In the genomic region with DNA sequence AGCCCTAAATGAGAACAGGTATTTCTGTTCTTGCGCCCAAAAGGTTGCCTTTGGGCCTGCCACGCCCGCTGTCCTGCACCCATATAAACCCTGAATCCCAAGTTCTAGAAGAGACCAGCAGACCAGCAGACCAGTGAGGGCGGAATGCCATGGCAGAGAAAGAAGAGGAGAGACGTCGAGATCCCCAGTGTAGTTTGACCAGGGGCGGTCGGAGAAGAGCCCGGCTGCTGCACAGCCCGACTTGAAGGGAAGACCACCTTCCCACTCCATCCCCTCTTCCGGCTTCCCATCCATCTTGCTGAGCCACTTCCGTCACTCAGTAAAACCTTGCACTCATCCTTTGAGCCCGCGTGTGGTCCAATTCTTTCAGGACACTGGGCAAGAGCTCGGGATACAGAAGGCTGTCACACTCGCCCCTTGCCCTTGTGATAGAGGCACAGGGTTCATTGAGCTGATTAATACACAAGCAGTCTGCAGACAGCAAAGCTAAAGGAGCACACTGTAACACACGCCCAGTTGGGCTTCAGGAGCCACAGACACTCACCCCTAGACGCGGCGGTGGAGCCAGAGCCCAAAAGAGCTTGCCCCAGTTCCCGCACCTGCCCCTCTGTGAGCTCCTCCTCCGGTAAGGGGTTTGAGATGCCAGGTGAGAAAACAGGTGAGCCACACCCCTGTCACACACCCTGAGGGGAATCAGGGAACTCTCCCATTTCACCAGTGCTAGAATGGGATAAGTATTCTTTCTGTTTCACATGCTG, we compare ENCODE assay signal across 26 cellular contexts.
"Had no signal": no experiment of that assay in that cellular context is flagged by ENCODE, and none has a peak within 500 bp of the region (broad histone marks: within the 10 kb centered on the region; RNA-seq: fewer than 3 reads in every experiment).

No MANE protein-coding gene starts in this region.

- H3K9ac ChIP-seq: parathyroid adenoma had no signal

- H3K4me1 Mint-ChIP-seq: memory B cell; mesothelial cell of epicardium; naive B cell; neural crest cell; stimulated activated naive CD8-positive, alpha-beta T cell treated with anti-CD3 and anti-CD28 coated beads, Interleukin-15, amount 100 ng/mL, for 72 hours had no signal

- H3K4me3 Mint-ChIP-seq: effector memory CD8-positive, alpha-beta T cell; memory B cell; mesothelial cell of epicardium; naive B cell; natural killer cell treated with Interleukin-12 subunit alpha and Interleukin-12 subunit beta and Interleukin-15 and Interleukin-18, amount 100 ng/mL, for 72 hours; neural crest cell; stimulated activated naive CD8-positive, alpha-beta T cell treated with anti-CD3 and anti-CD28 coated beads, Interleukin-15, amount 100 ng/mL, for 72 hours had no signal

- H3K36me3 ChIP-seq: gastrocnemius medialis, right lobe of liver, suprapubic skin, transverse colon, upper lobe of right lung, uterus had no signal

- DNase-seq: cortex of kidney; effector memory CD8-positive, alpha-beta T cell; foreskin fibroblast; gastrocnemius medialis; head of caudate nucleus; mucosa of descending colon; naive B cell; right lobe of liver; small intestine; stimulated activated CD4-positive, alpha-beta T cell treated with anti-CD3 and anti-CD28 coated beads, Interleukin-15, amount 100 ng/mL, for 24 hours; stimulated activated CD4-positive, alpha-beta T cell treated with anti-CD3 and anti-CD28 coated beads, Interleukin-2, amount 100 ng/mL, for 48 hours; stimulated activated naive CD4-positive, alpha-beta T cell; stimulated activated naive CD8-positive, alpha-beta T cell treated with anti-CD3 and anti-CD28 coated beads, Interleukin-15, amount 100 ng/mL, for 72 hours; transverse colon; upper lobe of right lung; uterus had no signal

- H3K27ac ChIP-seq: gastrocnemius medialis, parathyroid adenoma, right lobe of liver, suprapubic skin, transverse colon, upper lobe of right lung, uterus had no signal

- H3K4me1 ChIP-seq: gastrocnemius medialis, parathyroid adenoma, suprapubic skin, transverse colon, upper lobe of right lung, uterus had no signal

- H3K27ac Mint-ChIP-seq: effector memory CD8-positive, alpha-beta T cell; memory B cell; mesothelial cell of epicardium; naive B cell; natural killer cell treated with Interleukin-12 subunit alpha and Interleukin-12 subunit beta and Interleukin-15 and Interleukin-18, amount 100 ng/mL, for 72 hours; progenitor cell of endocrine pancreas; stimulated activated naive CD8-positive, alpha-beta T cell treated with anti-CD3 and anti-CD28 coated beads, Interleukin-15, amount 100 ng/mL, for 72 hours had no signal

- H3K27me3 ChIP-seq: gastrocnemius medialis, right lobe of liver, suprapubic skin, transverse colon, upper lobe of right lung, uterus had no signal

- H3K27me3 Mint-ChIP-seq: effector memory CD8-positive, alpha-beta T cell; memory B cell; naive B cell; natural killer cell treated with Interleukin-12 subunit alpha and Interleukin-12 subunit beta and Interleukin-15 and Interleukin-18, amount 100 ng/mL, for 72 hours; progenitor cell of endocrine pancreas; stimulated activated naive CD8-positive, alpha-beta T cell treated with anti-CD3 and anti-CD28 coated beads, Interleukin-15, amount 100 ng/mL, for 72 hours had no signal

- H3K36me3 Mint-ChIP-seq: memory B cell, mesothelial cell of epicardium, naive B cell had no signal

- ATAC-seq: effector memory CD8-positive, alpha-beta T cell; gastrocnemius medialis; left lobe of liver; mucosa of descending colon; natural killer cell treated with Interleukin-12 subunit alpha and Interleukin-12 subunit beta and Interleukin-15 and Interleukin-18, amount 100 ng/mL, for 72 hours; right lobe of liver; stimulated activated naive CD8-positive, alpha-beta T cell treated with anti-CD3 and anti-CD28 coated beads, Interleukin-15, amount 100 ng/mL, for 72 hours; upper lobe of right lung had no signal

- H3K9me3 ChIP-seq: gastrocnemius medialis, mucosa of descending colon, right lobe of liver, transverse colon, upper lobe of right lung, uterus had no signal

- H3K4me3 ChIP-seq: gastrocnemius medialis, lung, mucosa of descending colon, right lobe of liver, suprapubic skin, transverse colon, upper lobe of right lung, uterus had no signal

- FAIRE-seq: keratinocyte, small intestine had no signal
